ENCODE assay signal across 16 cellular contexts in the genomic region with DNA sequence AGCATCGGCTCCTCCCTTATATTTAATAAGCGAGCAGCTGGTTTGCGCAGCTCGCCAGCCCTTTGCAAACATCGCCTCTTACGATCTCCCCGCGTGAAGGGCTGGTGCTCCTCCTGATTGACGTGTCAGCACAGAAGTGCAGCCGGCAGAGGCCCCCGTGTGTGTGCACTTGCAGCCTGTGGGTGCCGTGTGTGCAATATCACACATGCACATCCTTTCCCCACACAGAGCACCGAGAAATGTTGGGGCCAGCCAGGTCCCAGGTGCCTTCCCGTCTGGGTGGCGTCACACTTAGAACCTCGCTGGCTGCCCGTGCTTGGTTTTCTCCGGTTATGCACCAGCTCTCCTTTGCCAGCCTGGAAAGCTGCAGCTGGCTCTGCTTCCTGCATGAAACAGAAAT.
DNase-seq lines count a peak whose midpoint lies in the region; ATAC-seq and TF ChIP-seq lines count a peak whose summit lies in the region.
"Had no signal": no experiment of that assay in that cellular context is flagged by ENCODE, and none has a peak within 500 bp of the region (broad histone marks: within the 10 kb centered on the region; RNA-seq: fewer than 3 reads in every experiment).

No MANE protein-coding gene starts in this region.

- TF ChIP-seq CTCF in brain (conservative IDR thresholded peaks at IDR 0.05): no peak

- peak overlapping the region in 1 of 5 experiments; percentile 32 for H3K4me3 Mint-ChIP-seq in brain
- no peak overlapping the region for H3K4me3 Mint-ChIP-seq in activated CD8-positive, alpha-beta T cell treated with anti-CD3 and anti-CD28 coated beads, Interleukin-2, amount 10 ng/mL, durations not matched to agents 7 days and 5 days
- H3K4me3 Mint-ChIP-seq: B cell, HFFc6, immature natural killer cell had no signal

- H3K36me3 Mint-ChIP-seq in brain: no peaks in the 10 kb centered on the region
- no peaks in the 10 kb centered on the region for H3K36me3 Mint-ChIP-seq in activated CD8-positive, alpha-beta T cell treated with anti-CD3 and anti-CD28 coated beads, Interleukin-2, amount 10 ng/mL, durations not matched to agents 7 days and 5 days (ENCODE audit: low read depth)
- H3K36me3 Mint-ChIP-seq: immature natural killer cell had no signal

- no peak for ATAC-seq in activated CD8-positive, alpha-beta T cell treated with anti-CD3 and anti-CD28 coated beads, Interleukin-2, amount 10 ng/mL, durations not matched to agents 7 days and 5 days
- ATAC-seq: mucosa of descending colon had no signal

- POLR2A ChIA-PET in activated CD8-positive, alpha-beta T cell treated with anti-CD3 and anti-CD28 coated beads, Interleukin-2, amount 10 ng/mL, durations not matched to agents 7 days and 5 days (lab: Charles Lee): no interaction called here

- DNase-seq in NCI-H128 (lab: John Stamatoyannopoulos, UW; ENCODE audit: unreplicated experiment) (peak; percentile 66), NCI-H2171 (lab: John Stamatoyannopoulos, UW) (peak; percentile 47), retina (peak; percentile 55), activated gamma-delta T cell (lab: John Stamatoyannopoulos, UW) (no peak), cerebellar nuclear complex (lab: John Stamatoyannopoulos, UW) (no peak)
- no peak for DNase-seq in activated CD8-positive, alpha-beta T cell treated with anti-CD3 and anti-CD28 coated beads, Interleukin-2, amount 10 ng/mL, durations not matched to agents 7 days and 5 days
- DNase-seq: activated CD4-positive, alpha-beta T cell treated with anti-CD3 and anti-CD28 coated beads, Interleukin-2, amount 50 U/mL, for 4 hours; activated gamma-delta T cell treated with Interleukin-2 at 50 U/mL for 16 hours; dermis blood vessel endothelial cell; GDM1; HFFc6; immature natural killer cell; WERI-Rb-1 had no signal

- peaks cover 53% of the 10 kb centered on the region for H3K4me1 Mint-ChIP-seq in brain
- no peaks in the 10 kb centered on the region for H3K4me1 Mint-ChIP-seq in activated CD8-positive, alpha-beta T cell treated with anti-CD3 and anti-CD28 coated beads, Interleukin-2, amount 10 ng/mL, durations not matched to agents 7 days and 5 days (ENCODE audit: low read depth)
- H3K4me1 Mint-ChIP-seq: B cell, immature natural killer cell had no signal

- peaks cover 0 to 15% (median 4%) of the 10 kb centered on the region in 5 experiments for H3K9me3 Mint-ChIP-seq in brain
- no peaks in the 10 kb centered on the region for H3K9me3 Mint-ChIP-seq in activated CD8-positive, alpha-beta T cell treated with anti-CD3 and anti-CD28 coated beads, Interleukin-2, amount 10 ng/mL, durations not matched to agents 7 days and 5 days (ENCODE audit: insufficient read depth)
- H3K9me3 Mint-ChIP-seq: immature natural killer cell had no signal

- H3K27me3 Mint-ChIP-seq in brain: peaks cover 9% of the 10 kb centered on the region
- no peaks in the 10 kb centered on the region for H3K27me3 Mint-ChIP-seq in activated CD8-positive, alpha-beta T cell treated with anti-CD3 and anti-CD28 coated beads, Interleukin-2, amount 10 ng/mL, durations not matched to agents 7 days and 5 days (ENCODE audit: low read depth)

- CTCF ChIA-PET in activated CD8-positive, alpha-beta T cell treated with anti-CD3 and anti-CD28 coated beads, Interleukin-2, amount 10 ng/mL, durations not matched to agents 7 days and 5 days (lab: Charles Lee): no interaction called here

- peak overlapping the region in 3 of 5 experiments; percentile 28 to 82 (median 39) for H3K27ac Mint-ChIP-seq in brain
- no peak overlapping the region for H3K27ac Mint-ChIP-seq in activated CD8-positive, alpha-beta T cell treated with anti-CD3 and anti-CD28 coated beads, Interleukin-2, amount 10 ng/mL, durations not matched to agents 7 days and 5 days
- H3K27ac Mint-ChIP-seq: B cell, HFFc6, immature natural killer cell had no signal

Comparison
In these comparisons a context has a peak if more than half of its experiments do, and no peak if none do; other contexts are left out.
1. DNase-seq: peak in NCI-H128 (single experiment), NCI-H2171 (single experiment) and retina (single experiment); none in activated gamma-delta T cell (single experiment), activated CD8-positive, alpha-beta T cell treated with anti-CD3 and anti-CD28 coated beads, Interleukin-2, amount 10 ng/mL, durations not matched to agents 7 days and 5 days (single experiment) and cerebellar nuclear complex (0 of 2).